Comparison of ENCODE assay signal across 8 cellular contexts in the genomic region with DNA sequence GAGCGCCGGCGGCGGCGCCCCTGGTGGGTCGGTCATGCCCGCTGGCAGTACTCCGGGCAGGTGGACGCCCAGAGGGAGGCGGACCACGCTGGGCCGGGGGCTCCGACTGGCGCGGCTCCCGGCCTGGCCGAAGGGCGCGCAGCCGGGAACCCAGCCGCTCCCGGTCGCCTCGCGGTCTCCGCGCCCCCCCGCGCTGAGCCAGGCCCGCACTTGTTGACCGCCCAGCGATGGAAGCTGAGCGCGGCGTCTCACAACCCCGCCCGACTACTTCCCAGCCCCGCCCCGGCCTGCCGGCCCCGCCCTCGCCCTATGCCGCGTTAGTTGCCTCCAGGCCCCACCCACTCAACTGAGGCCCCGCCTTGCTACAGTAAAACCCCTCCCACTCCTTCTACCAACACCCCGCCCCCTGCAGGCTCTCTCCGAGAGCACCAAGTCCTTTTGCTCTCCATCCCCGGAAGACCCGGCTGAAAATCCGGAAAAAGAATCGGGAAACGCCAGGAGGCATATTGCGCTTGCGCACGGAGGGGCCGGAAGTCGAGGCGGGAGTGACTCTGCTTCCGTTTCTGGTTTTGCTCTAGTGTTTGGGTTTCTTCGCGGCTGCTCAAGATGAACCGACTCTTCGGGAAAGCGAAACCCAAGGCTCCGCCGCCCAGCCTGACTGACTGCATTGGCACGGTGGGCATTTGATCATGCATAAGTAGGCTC. TPM values are rescaled to one million over a fixed set of nuclear protein-coding genes. Genes with fewer than 3 reads are reported as not detected.
DNase-seq lines count a peak whose midpoint lies in the region; ATAC-seq and TF ChIP-seq lines count a peak whose summit lies in the region.

TSS of gene BAG1 (minus strand) at position 236 of the 705 bp plus-strand sequence.
TSS of gene CHMP5 (plus strand) at position 577 of the 705 bp plus-strand sequence. CDS start at position 607, 30 bp downstream.

- H3K27ac Mint-ChIP-seq in T-helper 2 cell treated with Interferon-gamma antibody and Interleukin-4, amounts not matched to agents 5 μg/mL and 100 μg/mL, for 36 hours: peak within 1 kb of the TSS; percentile 97

- H3K9me3 Mint-ChIP-seq in T-helper 2 cell treated with Interferon-gamma antibody and Interleukin-4, amounts not matched to agents 5 μg/mL and 100 μg/mL, for 36 hours: no peaks in the 10 kb centered on the region

- H3K27ac ChIP-seq in ascending aorta (peak within 1 kb of the TSS; percentile 90 to 92), right cardiac atrium (ENCODE audit: low read length) (peak within 1 kb of the TSS; percentile 68), uterus (peak within 1 kb of the TSS; percentile 91)

- no peaks in the 10 kb centered on the region for H3K27me3 Mint-ChIP-seq in T-helper 2 cell treated with Interferon-gamma antibody and Interleukin-4, amounts not matched to agents 5 μg/mL and 100 μg/mL, for 36 hours (ENCODE audit: low read depth)

- H3K4me3 ChIP-seq in ascending aorta (peak within 1 kb of the TSS; percentile 90 to 95), right cardiac atrium (ENCODE audit: low read length) (peak within 1 kb of the TSS; percentile 82), uterus (peak within 1 kb of the TSS; percentile 87 to 99)

- under 1% methylated on average over 67 of the region's 67 CpGs for WGBS in right cardiac atrium

- peak; percentile 73 to 84 for TF ChIP-seq POLR2A in uterus (IDR thresholded peaks at IDR 0.05)

- H3K27me3 ChIP-seq in ascending aorta (no peaks in the 10 kb centered on the region), right cardiac atrium (ENCODE audit: control insufficient read depth, insufficient read depth) (no peaks in the 10 kb centered on the region), uterus (no peaks in the 10 kb centered on the region)

- H3K9me3 ChIP-seq in ascending aorta: no peaks in the 10 kb centered on the region
- H3K9me3 ChIP-seq in right cardiac atrium (ENCODE audit: control insufficient read depth, low read length): no peaks in the 10 kb centered on the region
- no peaks in the 10 kb centered on the region for H3K9me3 ChIP-seq in uterus

- peak within 1 kb of the TSS; percentile 97 for H3K4me3 Mint-ChIP-seq in T-helper 2 cell treated with Interferon-gamma antibody and Interleukin-4, amounts not matched to agents 5 μg/mL and 100 μg/mL, for 36 hours

- H3K4me1 ChIP-seq in ascending aorta (peaks cover 7 to 9% of the 10 kb centered on the region in 2 donors), right cardiac atrium (ENCODE audit: control insufficient read depth, insufficient read depth, low read length) (peaks cover 12% of the 10 kb centered on the region), uterus (peaks cover 9 to 13% of the 10 kb centered on the region in 2 donors)

- intact Hi-C loops in ascending aorta (cut with DNase I): loop anchor here (1.0 kb wide), 4 partner anchors 26 to 263 kb away; partner anchors contain the start of genes APTX, DNAJA1, NFX1 and SMU1
- intact Hi-C loops in right cardiac atrium (cut with DNase I): loop anchor here in 1 of 4 donors (10.0 kb wide), 1 partner anchor 80 kb away; no protein-coding TSS in a partner anchor
- intact Hi-C loops in uterus (cut with DNase I; ENCODE audit: low total_unique reads): no loop called here

- peaks cover 38% of the 10 kb centered on the region for H3K4me1 Mint-ChIP-seq in T-helper 2 cell treated with Interferon-gamma antibody and Interleukin-4, amounts not matched to agents 5 μg/mL and 100 μg/mL, for 36 hours (ENCODE audit: low read depth)

- TF ChIP-seq CTCF in ascending aorta (IDR thresholded peaks at IDR 0.05): peak in 1 of 3 experiments; percentile 37
- peak; percentile 33 to 48 (median 35) for TF ChIP-seq CTCF in uterus (IDR thresholded peaks at IDR 0.05)

- peaks cover 59% of the 10 kb centered on the region for H3K36me3 Mint-ChIP-seq in T-helper 2 cell treated with Interferon-gamma antibody and Interleukin-4, amounts not matched to agents 5 μg/mL and 100 μg/mL, for 36 hours (ENCODE audit: low read depth)

- ATAC-seq in GM18502 (IDR thresholded peaks at IDR 0.05; ENCODE audit: poor library complexity, unreplicated experiment): peak; percentile 88
- peak; percentile 90 for ATAC-seq in HG02970 (IDR thresholded peaks at IDR 0.05; ENCODE audit: low FRiP score, unreplicated experiment)
- ATAC-seq in right cardiac atrium: peak; percentile 98 to 99

- DNase-seq in NCI-H1930 (lab: John Stamatoyannopoulos, UW) (peak; percentile 99), ascending aorta (ENCODE audit: low spot score in 2 of 2) (peak; percentile 98 to 100), right cardiac atrium (peak; percentile 100), pulmonary artery endothelial cell (ENCODE audit: low read depth, low spot score) (peak; percentile 98), uterus (peak; percentile 100)
- peak; percentile 99 for DNase-seq in T-helper 2 cell treated with Interferon-gamma antibody and Interleukin-4, amounts not matched to agents 5 μg/mL and 100 μg/mL, for 36 hours (ENCODE audit: low spot score)

- H3K36me3 ChIP-seq in ascending aorta (peaks cover 18 to 49% of the 10 kb centered on the region in 2 donors), uterus (no peaks in the 10 kb centered on the region)

RNA-seq across cellular contexts. Expression of gene BAG1, which starts in this region (rescaled TPM):
- total RNA-seq in ascending aorta: 58.5 TPM
- total RNA-seq in right cardiac atrium: 100 to 1,000 TPM; 199 to 229 (median 206) TPM
- polyA plus RNA-seq in right cardiac atrium: 222 TPM
- total RNA-seq in pulmonary artery endothelial cell: 44.9 and 45.1 TPM in 2 replicates
- total RNA-seq in uterus: 100 to 1,000 TPM in 1 of 4 donors, 10 to 100 TPM in 3; 39.7 to 143 (median 59.4) TPM

RNA-seq across cellular contexts. Expression of gene CHMP5, which starts in this region (rescaled TPM):
- total RNA-seq in ascending aorta (47.5 TPM), right cardiac atrium (10 to 100 TPM; 46.7 to 56.1 (median 52.1) TPM), pulmonary artery endothelial cell (84.0 and 98.8 TPM in 2 replicates), uterus (10 to 100 TPM; 53.5 to 91.7 (median 61.7) TPM)
- 56.7 TPM for polyA plus RNA-seq in right cardiac atrium

Comparison
In these comparisons a context has a peak if more than half of its experiments do, and no peak if none do; other contexts are left out.
1. Peak in every context shown above with its lines: DNase-seq, ATAC-seq, H3K4me3 ChIP-seq and H3K27ac ChIP-seq.